ENCODE assay signal across 31 cellular contexts in the genomic region with DNA sequence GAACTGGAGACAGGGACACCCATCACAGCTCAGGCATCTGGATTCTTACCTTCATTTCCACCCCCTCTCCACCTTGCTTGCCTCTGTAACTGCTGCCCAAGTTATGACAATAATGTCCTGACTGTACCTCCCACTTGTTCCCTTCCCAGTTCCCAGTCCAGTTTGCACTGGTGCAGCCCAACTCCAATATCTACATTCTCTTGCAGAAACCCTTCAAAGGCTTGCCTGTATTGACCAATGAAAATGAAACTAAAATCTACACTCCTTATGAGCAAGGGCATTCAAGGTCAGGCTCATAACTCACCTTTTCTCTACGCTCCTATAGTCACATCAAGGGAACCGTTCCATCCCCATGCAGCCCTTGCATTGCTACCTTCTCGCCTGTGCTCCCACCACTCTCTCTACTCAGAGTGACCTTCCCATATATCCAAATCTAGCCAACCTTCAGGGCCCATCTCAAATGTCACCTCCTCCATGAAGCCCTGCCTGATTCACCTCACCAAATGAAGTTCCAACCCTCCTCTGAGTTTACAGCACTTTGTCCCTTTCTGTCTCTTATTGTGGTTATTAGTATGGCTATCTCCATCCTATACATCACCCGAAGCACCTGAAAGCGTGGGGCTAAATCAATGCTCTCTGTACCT.
"Had no signal": no experiment of that assay in that cellular context is flagged by ENCODE, and none has a peak within 500 bp of the region (broad histone marks: within the 10 kb centered on the region; RNA-seq: fewer than 3 reads in every experiment).

No MANE protein-coding gene starts in this region.

- H3K36me3 ChIP-seq: lower lobe of right lung, pancreas, prostate gland, sigmoid colon, tibial nerve, uterus had no signal

- FAIRE-seq: keratinocyte, pancreas had no signal

- H3K4me3 ChIP-seq: hepatocyte, lower lobe of right lung, pancreas, prostate gland, sigmoid colon, smooth muscle cell, tibial nerve, uterus had no signal

- H3K27ac ChIP-seq: lower lobe of right lung, pancreas, prostate gland, sigmoid colon, tibial nerve, uterus had no signal

- H3K27me3 ChIP-seq: hepatocyte, pancreas, sigmoid colon, tibial nerve, uterus had no signal

- H3K4me1 ChIP-seq: lower lobe of right lung, prostate gland, sigmoid colon, uterus had no signal

- H3K27me3 Mint-ChIP-seq: naive thymus-derived CD8-positive, alpha-beta T cell; stimulated activated memory B cell treated with anti-CD40 and anti-IgM and Interleukin-4, amounts not matched to agents 10 μg/mL and 1 μg/mL and 100 μg/mL, for 72 hours; stimulated activated naive CD8-positive, alpha-beta T cell treated with anti-CD3 and anti-CD28 coated beads, Interleukin-15, amount 100 ng/mL, for 72 hours; type B pancreatic cell had no signal

- H3K79me2 ChIP-seq: hepatocyte had no signal

- H3K4me1 Mint-ChIP-seq: naive thymus-derived CD8-positive, alpha-beta T cell; nephron; stimulated activated memory B cell treated with anti-CD40 and anti-IgM and Interleukin-4, amounts not matched to agents 10 μg/mL and 1 μg/mL and 100 μg/mL, for 72 hours; stimulated activated naive CD8-positive, alpha-beta T cell treated with anti-CD3 and anti-CD28 coated beads, Interleukin-15, amount 100 ng/mL, for 72 hours had no signal

- H3K4me2 ChIP-seq: hepatocyte, smooth muscle cell had no signal

- H3K36me3 Mint-ChIP-seq: naive thymus-derived CD8-positive, alpha-beta T cell; stimulated activated memory B cell treated with anti-CD40 and anti-IgM and Interleukin-4, amounts not matched to agents 10 μg/mL and 1 μg/mL and 100 μg/mL, for 72 hours; type B pancreatic cell had no signal

- H3K27ac Mint-ChIP-seq: naive thymus-derived CD8-positive, alpha-beta T cell; nephron; stimulated activated memory B cell treated with anti-CD40 and anti-IgM and Interleukin-4, amounts not matched to agents 10 μg/mL and 1 μg/mL and 100 μg/mL, for 72 hours; stimulated activated naive CD8-positive, alpha-beta T cell treated with anti-CD3 and anti-CD28 coated beads, Interleukin-15, amount 100 ng/mL, for 72 hours; type B pancreatic cell had no signal

- ATAC-seq: left cardiac atrium; left lobe of liver; left ventricle myocardium superior; lower lobe of right lung; naive thymus-derived CD8-positive, alpha-beta T cell; pancreas; right cardiac atrium; stimulated activated memory B cell treated with anti-CD40 and anti-IgM and Interleukin-4, amounts not matched to agents 10 μg/mL and 1 μg/mL and 100 μg/mL, for 72 hours; stimulated activated naive CD8-positive, alpha-beta T cell treated with anti-CD3 and anti-CD28 coated beads, Interleukin-15, amount 100 ng/mL, for 72 hours had no signal

- DNase-seq: kidney glomerular epithelial cell; left cardiac atrium; left ventricle myocardium superior; lower lobe of right lung; mammary epithelial cell; mesenchymal stem cell; naive thymus-derived CD8-positive, alpha-beta T cell; nucleus accumbens; pancreas; posterior cingulate gyrus; retina; right cardiac atrium; sigmoid colon; stimulated activated CD4-positive, alpha-beta T cell treated with anti-CD3 and anti-CD28 coated beads, Interleukin-1b, Interleukin-23, amount 100 ng/mL, for 48 hours; stimulated activated CD4-positive, alpha-beta T cell treated with anti-CD3 and anti-CD28 coated beads, Interleukin-2, amount 100 ng/mL, for 48 hours; stimulated activated CD4-positive, alpha-beta T cell treated with anti-CD3 and anti-CD28 coated beads, Interleukin-4, amount 100 ng/mL, for 4 hours; stimulated activated CD8-positive, alpha-beta memory T cell treated with anti-CD3 and anti-CD28 coated beads, Interleukin-4, amount 100 ng/mL, for 48 hours; stimulated activated naive CD4-positive, alpha-beta T cell treated with Interleukin-2 at 50 U/mL for 16 hours; stimulated activated naive CD8-positive, alpha-beta T cell treated with anti-CD3 and anti-CD28 coated beads, Interleukin-15, amount 100 ng/mL, for 72 hours; substantia nigra; uterus had no signal

- H3K9me3 Mint-ChIP-seq: naive thymus-derived CD8-positive, alpha-beta T cell; nephron; neural crest cell; stimulated activated memory B cell treated with anti-CD40 and anti-IgM and Interleukin-4, amounts not matched to agents 10 μg/mL and 1 μg/mL and 100 μg/mL, for 72 hours; stimulated activated naive CD8-positive, alpha-beta T cell treated with anti-CD3 and anti-CD28 coated beads, Interleukin-15, amount 100 ng/mL, for 72 hours; type B pancreatic cell had no signal

- H3K9me3 ChIP-seq: lower lobe of right lung, pancreas, prostate gland, sigmoid colon, tibial nerve, uterus had no signal

- H2AFZ ChIP-seq: hepatocyte had no signal

- H3K4me3 Mint-ChIP-seq: naive thymus-derived CD8-positive, alpha-beta T cell; nephron; neural crest cell; stimulated activated memory B cell treated with anti-CD40 and anti-IgM and Interleukin-4, amounts not matched to agents 10 μg/mL and 1 μg/mL and 100 μg/mL, for 72 hours; stimulated activated naive CD8-positive, alpha-beta T cell treated with anti-CD3 and anti-CD28 coated beads, Interleukin-15, amount 100 ng/mL, for 72 hours; type B pancreatic cell had no signal
